ENCODE assay signal across 17 cellular contexts in genomic region chr5:135173662-135174290, GRCh38.
DNase-seq lines count a peak whose midpoint lies in the region; ATAC-seq, FAIRE-seq and TF ChIP-seq lines count a peak whose summit lies in the region.
"Had no signal": no experiment of that assay in that cellular context is flagged by ENCODE, and none has a peak within 500 bp of the region (broad histone marks: within the 10 kb centered on the region; RNA-seq: fewer than 3 reads in every experiment).

No MANE protein-coding gene starts in this region.

- WGBS in IMR-90 (ENCODE audit: extremely low coverage in 2 of 2, insufficient read length in 1 of 2), 2 experiments, result no CpG with 5 or more reads among the region's 6 CpGs
- WGBS in mesendoderm (ENCODE audit: extremely low coverage, insufficient coverage, low lambda C conversion rate), result no CpG with 5 or more reads among the region's 6 CpGs
- 72 to 100% methylated on average over 1 to 4 of the region's 6 CpGs for WGBS in gastroesophageal sphincter (ENCODE audit: low coverage in 1 of 2), 2 donors

- TF ChIP-seq CTCF in IMR-90 (conservative IDR thresholded peaks at IDR 0.05; ENCODE audit: low read depth, low read length) (no peak), astrocyte (IDR thresholded peaks at IDR 0.05; ENCODE audit: insufficient read depth, low read depth, low read length) (no peak), gastroesophageal sphincter (IDR thresholded peaks at IDR 0.05) (no peak)

- intact Hi-C loops in IMR-90 (cut with micrococcal nuclease), result no loop called here

- no peak overlapping the region for H4K91ac ChIP-seq in IMR-90 (ENCODE audit: insufficient read depth, low read depth, low read length)

- H3K9ac ChIP-seq in IMR-90 (ENCODE audit: low read depth, low read length) (no peak overlapping the region), astrocyte (ENCODE audit: low read length) (no peak overlapping the region), mesendoderm (ENCODE audit: low read length) (no peak overlapping the region)
- H3K9ac ChIP-seq: BLaER1 treated with 17β-estradiol and CSF1 and Interleukin-3, amounts not matched to agents 10 nM and 100 nM; SK-N-SH had no signal

- ATAC-seq in IMR-90 (ENCODE audit: low read depth), result no peak
- ATAC-seq in GM19395 (IDR thresholded peaks at IDR 0.05; ENCODE audit: unreplicated experiment), result no peak
- ATAC-seq in gastroesophageal sphincter, result no peak

- H3K9me3 ChIP-seq in IMR-90 (ENCODE audit: control insufficient read depth, insufficient read depth, low read length) (no peaks in the 10 kb centered on the region), astrocyte (ENCODE audit: insufficient read depth, low read depth, low read length) (no peaks in the 10 kb centered on the region), gastroesophageal sphincter (no peaks in the 10 kb centered on the region)
- H3K9me3 ChIP-seq: BLaER1 treated with 17β-estradiol and CSF1 and Interleukin-3, amounts not matched to agents 10 nM and 100 nM; SK-N-SH had no signal

- no peak overlapping the region for H3K27ac ChIP-seq in IMR-90 (ENCODE audit: insufficient read depth, low read length)
- H3K27ac ChIP-seq in astrocyte (ENCODE audit: low read depth, low read length), result no peak overlapping the region
- no peak overlapping the region for H3K27ac ChIP-seq in mesendoderm (ENCODE audit: low read depth, low read length)
- H3K27ac ChIP-seq in gastroesophageal sphincter, result no peak overlapping the region
- H3K27ac ChIP-seq: BLaER1 treated with 17β-estradiol and CSF1 and Interleukin-3, amounts not matched to agents 10 nM and 100 nM had no signal

- no TSS peak for BruUV-seq in IMR-90 (replicated peaks; lab: Mats Ljungman, UMichigan)

- H2BK15ac ChIP-seq in IMR-90 (ENCODE audit: low read depth, low read length) (no peak overlapping the region), mesendoderm (replicated peaks; ENCODE audit: low read depth) (no peak overlapping the region)

- POLR2A ChIA-PET in IMR-90 (lab: Charles Lee; ENCODE audit: unreplicated experiment), result interaction anchor here (0.6 kb wide), 1 partner anchor 29 kb away, joined by 3 read pairs; no protein-coding TSS in a partner anchor

- H3K23ac ChIP-seq in IMR-90 (ENCODE audit: low read depth, low read length) (no peak overlapping the region), mesendoderm (ENCODE audit: low read length) (no peak overlapping the region)

- CTCF ChIA-PET in IMR-90 (lab: Yijun Ruan, JAX), result interaction anchor here (1.1 to 1.2 kb wide), 2 partner anchors 10 to 34 kb away, joined by 3 to 4 read pairs; no protein-coding TSS in a partner anchor

- peaks cover 18% of the 10 kb centered on the region for H3K27me3 ChIP-seq in IMR-90 (ENCODE audit: control insufficient read depth, insufficient read depth, low read length)
- H3K27me3 ChIP-seq in astrocyte (ENCODE audit: insufficient read depth, low read length), result peaks cover 36% of the 10 kb centered on the region
- H3K27me3 ChIP-seq in mesendoderm (ENCODE audit: insufficient read depth, low read length, poor library complexity), result no peaks in the 10 kb centered on the region
- H3K27me3 ChIP-seq in gastroesophageal sphincter, result no peaks in the 10 kb centered on the region
- H3K27me3 ChIP-seq: BLaER1 treated with 17β-estradiol and CSF1 and Interleukin-3, amounts not matched to agents 10 nM and 100 nM had no signal

- DNase-seq in NCI-H2196 (lab: John Stamatoyannopoulos, UW; ENCODE audit: unreplicated experiment) (peak; percentile 10), NCI-H2196 treated with DMSO at 0.1 percent for 48 hours (lab: John Stamatoyannopoulos, UW; ENCODE audit: unreplicated experiment) (no peak), IMR-90 (no peak), astrocyte (ENCODE audit: low read depth) (no peak), mesendoderm (peak; percentile 30), NCI-H1092 (lab: John Stamatoyannopoulos, UW) (no peak)
- DNase-seq: 8988T, DMS153, H9, KBM-7, NCI-H1048, NCI-H1694 treated with DMSO at 0.1 percent for 48 hours, SK-N-SH had no signal

- no peaks in the 10 kb centered on the region for H3K4me1 ChIP-seq in IMR-90 (ENCODE audit: control insufficient read depth, insufficient read depth, low read length)
- no peaks in the 10 kb centered on the region for H3K4me1 ChIP-seq in astrocyte (ENCODE audit: insufficient read depth, low read length)
- no peaks in the 10 kb centered on the region for H3K4me1 ChIP-seq in mesendoderm (ENCODE audit: control insufficient read depth, low read depth, low read length)
- no peaks in the 10 kb centered on the region for H3K4me1 ChIP-seq in gastroesophageal sphincter
- H3K4me1 ChIP-seq: BLaER1 treated with 17β-estradiol and CSF1 and Interleukin-3, amounts not matched to agents 10 nM and 100 nM had no signal

- peaks cover 67% of the 10 kb centered on the region for H3K27me3 Mint-ChIP-seq in astrocyte (ENCODE audit: low read depth, unreplicated experiment)

- no peak overlapping the region for H2AK5ac ChIP-seq in IMR-90 (ENCODE audit: low read depth, low read length)
- H2AK5ac ChIP-seq in mesendoderm (ENCODE audit: low read length), result no peak overlapping the region

- no peaks in the 10 kb centered on the region for H3K9me3 Mint-ChIP-seq in astrocyte (ENCODE audit: unreplicated experiment)
- H3K9me3 Mint-ChIP-seq: H9 had no signal

- no peak for FAIRE-seq in astrocyte (lab: Jason Lieb, UNC)
- FAIRE-seq: HTR-8/SVneo had no signal

- H3K79me1 ChIP-seq in IMR-90 (ENCODE audit: low read depth in 1 of 2, low read length in 2 of 2) (no peaks in the 10 kb centered on the region), mesendoderm (ENCODE audit: low read length) (no peaks in the 10 kb centered on the region)

- no peak overlapping the region for H3K56ac ChIP-seq in IMR-90 (ENCODE audit: extremely low read depth, insufficient read depth, low read length)
- peak overlapping the region; percentile 54 for H3K56ac ChIP-seq in mesendoderm (ENCODE audit: low read length)

- dilution Hi-C loops in IMR-90 (cut with HindIII; ENCODE audit: low sequenced_read_pairs, unreplicated experiment), result no loop called here

- no peak overlapping the region for H3K14ac ChIP-seq in IMR-90 (replicated peaks; ENCODE audit: low read depth, low read length)

- no peaks in the 10 kb centered on the region for H3K36me3 ChIP-seq in IMR-90 (ENCODE audit: control insufficient read depth, insufficient read depth, low read length)
- H3K36me3 ChIP-seq in astrocyte (ENCODE audit: insufficient read depth, low read length), result no peaks in the 10 kb centered on the region
- H3K36me3 ChIP-seq in mesendoderm (ENCODE audit: control insufficient read depth, insufficient read depth, low read length), result no peaks in the 10 kb centered on the region
- no peaks in the 10 kb centered on the region for H3K36me3 ChIP-seq in gastroesophageal sphincter
- H3K36me3 ChIP-seq: BLaER1 treated with 17β-estradiol and CSF1 and Interleukin-3, amounts not matched to agents 10 nM and 100 nM had no signal

- peak overlapping the region; percentile 7 for H2AFZ ChIP-seq in IMR-90 (replicated peaks; ENCODE audit: low read length, poor library complexity)
- no peak overlapping the region for H2AFZ ChIP-seq in astrocyte (ENCODE audit: low read depth, low read length)

- in situ Hi-C loops in IMR-90 (cut with MboI; ENCODE audit: low sequenced_read_pairs), result no loop called here

- TF ChIP-seq EP300 in gastroesophageal sphincter (IDR thresholded peaks at IDR 0.05), result no peak

- H2BK120ac ChIP-seq in IMR-90 (ENCODE audit: low read depth, low read length), result no peak overlapping the region
- no peak overlapping the region for H2BK120ac ChIP-seq in mesendoderm (ENCODE audit: low read depth, low read length)

- TF ChIP-seq RAD21 in IMR-90 (IDR thresholded peaks at IDR 0.05; ENCODE audit: low read length), result no peak

- no peak overlapping the region for H3K4me3 Mint-ChIP-seq in astrocyte (ENCODE audit: unreplicated experiment)
- H3K4me3 Mint-ChIP-seq: H9 had no signal

- no peaks in the 10 kb centered on the region for H4K20me1 ChIP-seq in IMR-90 (ENCODE audit: insufficient read depth, low read length)
- H4K20me1 ChIP-seq in astrocyte (ENCODE audit: insufficient read depth, low read length), result no peaks in the 10 kb centered on the region
- H4K20me1 ChIP-seq: BLaER1 treated with 17β-estradiol and CSF1 and Interleukin-3, amounts not matched to agents 10 nM and 100 nM had no signal

- H4K8ac ChIP-seq in IMR-90 (ENCODE audit: low read depth in 2 of 2, low read length in 2 of 2) (no peak overlapping the region), mesendoderm (ENCODE audit: low read depth, low read length) (no peak overlapping the region)

- H3K79me2 ChIP-seq in astrocyte (ENCODE audit: insufficient read depth, low read length), result no peaks in the 10 kb centered on the region
- H3K79me2 ChIP-seq in mesendoderm (ENCODE audit: control insufficient read depth, insufficient read depth, low read length), result no peaks in the 10 kb centered on the region

- H3K4me3 ChIP-seq in IMR-90 (ENCODE audit: insufficient read depth, low read depth, low read length) (no peak overlapping the region), astrocyte (ENCODE audit: insufficient read depth, low read depth, low read length) (no peak overlapping the region), mesendoderm (ENCODE audit: low read length) (no peak overlapping the region), gastroesophageal sphincter (no peak overlapping the region)
- H3K4me3 ChIP-seq: BLaER1 treated with 17β-estradiol and CSF1 and Interleukin-3, amounts not matched to agents 10 nM and 100 nM had no signal

- peak overlapping the region; percentile 55 for H2AK9ac ChIP-seq in IMR-90 (replicated peaks; ENCODE audit: low read depth, low read length, poor library complexity)

- H3K27ac Mint-ChIP-seq in astrocyte (ENCODE audit: unreplicated experiment), result peak overlapping the region; percentile 44
- H3K27ac Mint-ChIP-seq: H9 had no signal

- TF ChIP-seq POLR2A in IMR-90 (IDR thresholded peaks at IDR 0.05; ENCODE audit: low read depth, low read length) (no peak), gastroesophageal sphincter (IDR thresholded peaks at IDR 0.05) (no peak)

- no peak overlapping the region for H2BK5ac ChIP-seq in IMR-90 (ENCODE audit: low read depth, low read length, poor library complexity, severe bottlenecking)
- H2BK5ac ChIP-seq in mesendoderm (ENCODE audit: low read length), result no peak overlapping the region

- H3K9me1 ChIP-seq in IMR-90 (ENCODE audit: insufficient read depth, low read length), result peaks cover 5% of the 10 kb centered on the region; the same call in 1 of the 2 replicates

- H2BK20ac ChIP-seq in IMR-90 (ENCODE audit: low read depth, low read length), result no peak overlapping the region

- H3K4me1 Mint-ChIP-seq in astrocyte (ENCODE audit: low read depth, unreplicated experiment), result no peaks in the 10 kb centered on the region
- H3K4me1 Mint-ChIP-seq: H9 had no signal

- no peak overlapping the region for H3K4me2 ChIP-seq in IMR-90 (ENCODE audit: low read depth, low read length)
- no peak overlapping the region for H3K4me2 ChIP-seq in astrocyte (ENCODE audit: low read length)
- no peak overlapping the region for H3K4me2 ChIP-seq in mesendoderm (ENCODE audit: low read length)
- H3K4me2 ChIP-seq: BLaER1 treated with 17β-estradiol and CSF1 and Interleukin-3, amounts not matched to agents 10 nM and 100 nM; SK-N-SH had no signal

- H3K18ac ChIP-seq in IMR-90 (ENCODE audit: low read depth, low read length) (no peak overlapping the region), mesendoderm (ENCODE audit: low read length) (no peak overlapping the region)

- H4K5ac ChIP-seq in IMR-90 (ENCODE audit: low read depth, low read length) (no peak overlapping the region), mesendoderm (ENCODE audit: low read length) (no peak overlapping the region)

- H3K36me3 Mint-ChIP-seq in astrocyte (ENCODE audit: low read depth, unreplicated experiment), result no peaks in the 10 kb centered on the region

- H3K4ac ChIP-seq in IMR-90 (ENCODE audit: low read depth, low read length) (no peak overlapping the region), mesendoderm (ENCODE audit: low read depth, low read length) (no peak overlapping the region)

Comparison
In these comparisons a context has a peak if more than half of its experiments do, and no peak if none do; other contexts are left out.
1. DNase-seq: peak in NCI-H2196 (single experiment) and mesendoderm (single experiment); none in NCI-H2196 treated with DMSO at 0.1 percent for 48 hours (single experiment), IMR-90 (single experiment), astrocyte (single experiment) and NCI-H1092 (single experiment).